ENCODE assay signal across 9 cellular contexts in genomic region chr15:94174399-94174802, GRCh38. TPM values are rescaled to one million over a fixed set of nuclear protein-coding genes. Genes with fewer than 3 reads are reported as not detected.
A peak's percentile ranks its signal among the peaks of the same experiment; 100 is the strongest.
DNase-seq lines count a peak whose midpoint lies in the region; ATAC-seq, FAIRE-seq and TF ChIP-seq lines count a peak whose summit lies in the region.
"Had no signal": no experiment of that assay in that cellular context is flagged by ENCODE, and none has a peak within 500 bp of the region (broad histone marks: within the 10 kb centered on the region; RNA-seq: fewer than 3 reads in every experiment).

No MANE protein-coding gene starts in this region.

- TF ChIP-seq POLR2A in right lobe of liver (IDR thresholded peaks at IDR 0.05) = no peak
- TF ChIP-seq POLR2A in HepG2 (IDR thresholded peaks at IDR 0.05; ENCODE audit: insufficient read depth in 1 of 2, low read depth in 2 of 2, low read length in 2 of 2) = no peak

- no peak overlapping the region for H3K4me2 ChIP-seq in HepG2 (ENCODE audit: low read depth, low read length)

- no peak for TF ChIP-seq EP300 in HepG2 (IDR thresholded peaks at IDR 0.05; ENCODE audit: low read depth in 2 of 2, low read length in 2 of 2)
- TF ChIP-seq EP300 in HepG2 (CRISPR knock-in tag; IDR thresholded peaks at IDR 0.05; ENCODE audit: borderline replicate concordance) = no peak

- H3K79me2 ChIP-seq in HepG2 (ENCODE audit: insufficient read depth, low read length) = no peaks in the 10 kb centered on the region

- H3K9me3 ChIP-seq in right lobe of liver (no peaks in the 10 kb centered on the region), HepG2 (ENCODE audit: low read length) (peaks cover 12% of the 10 kb centered on the region), mucosa of descending colon (no peaks in the 10 kb centered on the region), HAP-1 (no peaks in the 10 kb centered on the region)

- BruUV-seq in HepG2 (replicated peaks; lab: Mats Ljungman, UMichigan) = no TSS peak

- no peak overlapping the region for H2AFZ ChIP-seq in HepG2 (ENCODE audit: low read length)

- H3K36me3 ChIP-seq in right lobe of liver = no peaks in the 10 kb centered on the region
- H3K36me3 ChIP-seq in HepG2 (replicated peaks in 1 of 2; ENCODE audit: control insufficient read depth in 1 of 2, insufficient read depth in 2 of 2, low read length in 2 of 2) = no peaks in the 10 kb centered on the region
- no peaks in the 10 kb centered on the region for H3K36me3 ChIP-seq in mucosa of descending colon (ENCODE audit: low read depth)
- H3K36me3 ChIP-seq in HAP-1 (replicated peaks) = no peaks in the 10 kb centered on the region

- H3K9ac ChIP-seq in HepG2 (ENCODE audit: insufficient read depth, low read depth, low read length) = no peak overlapping the region

- DNase-seq in right lobe of liver (no peak), HepG2 (ENCODE audit: low spot score) (no peak), SKM-1 treated with dmso at 0.1 percent for 144 hours (lab: John Stamatoyannopoulos, UW; ENCODE audit: unreplicated experiment) (peak; percentile 83), mucosa of descending colon (no peak), HAP-1 (ENCODE audit: low spot score in 2 of 2) (no peak), DMS114 treated with DMSO at 0.1 percent for 48 hours (lab: John Stamatoyannopoulos, UW; ENCODE audit: unreplicated experiment) (no peak), nucleus accumbens (lab: John Stamatoyannopoulos, UW) (no peak)
- DNase-seq: right cardiac atrium had no signal

- H3K4me1 ChIP-seq in right lobe of liver = no peaks in the 10 kb centered on the region
- no peaks in the 10 kb centered on the region for H3K4me1 ChIP-seq in HepG2 (ENCODE audit: insufficient read depth, low read length)
- H3K4me1 ChIP-seq in mucosa of descending colon (ENCODE audit: low read depth) = no peaks in the 10 kb centered on the region
- H3K4me1 ChIP-seq in HAP-1 = no peaks in the 10 kb centered on the region

- TF ChIP-seq RAD21 in HepG2 (CRISPR knock-in tag; IDR thresholded peaks at IDR 0.05) = no peak

- intact Hi-C loops in right lobe of liver (cut with DNase I) = no loop called here
- intact Hi-C loops in HepG2 (cut with micrococcal nuclease; ENCODE audit: unreplicated experiment) = no loop called here
- intact Hi-C loops in mucosa of descending colon (cut with DNase I, micrococcal nuclease) = no loop called here

- H3K27me3 ChIP-seq in right lobe of liver = no peaks in the 10 kb centered on the region
- H3K27me3 ChIP-seq in HepG2 (ENCODE audit: control insufficient read depth in 1 of 2, insufficient read depth in 2 of 2, low read length in 2 of 2) = no peaks in the 10 kb centered on the region
- no peaks in the 10 kb centered on the region for H3K27me3 ChIP-seq in HAP-1 (ENCODE audit: low read depth)

- TF ChIP-seq CTCF in right lobe of liver (IDR thresholded peaks at IDR 0.05) (no peak), HepG2 (CRISPR knock-in tag; IDR thresholded peaks at IDR 0.05) (no peak), mucosa of descending colon (IDR thresholded peaks at IDR 0.05) (no peak)

- H4K20me1 ChIP-seq in HepG2 (ENCODE audit: insufficient read depth, low read length) = no peaks in the 10 kb centered on the region

- FAIRE-seq in HepG2 (lab: Jason Lieb, UNC) = no peak

- CTCF ChIA-PET in HepG2 (lab: Yijun Ruan, JAX; ENCODE audit: low intra/inter-chr PET ratio, low total read pairs) = no interaction called here

- H3K27ac ChIP-seq in right lobe of liver = no peak overlapping the region
- H3K27ac ChIP-seq in HepG2 (ENCODE audit: extremely low read length, insufficient read depth, low read length) = no peak overlapping the region

- POLR2A ChIA-PET in HepG2 (lab: Yijun Ruan, JAX) = no interaction called here

- in situ Hi-C loops in HepG2 (cut with HindIII; ENCODE audit: extremely low pct_ligation_motif_present, low pct_unique_long_range_greater_than_20kb) = no loop called here
- in situ Hi-C loops in HAP-1 (cut with MboI; ENCODE audit: low sequenced_read_pairs) = no loop called here

- peak; percentile 29 to 68 (median 52) for ATAC-seq in right lobe of liver
- ATAC-seq in HepG2 = no peak
- peak; percentile 79 for ATAC-seq in HG03045 (IDR thresholded peaks at IDR 0.05; ENCODE audit: unreplicated experiment)
- ATAC-seq in mucosa of descending colon = peak; percentile 72

- H3K4me3 ChIP-seq in right lobe of liver (no peak overlapping the region), HepG2 (replicated peaks in 1 of 3; ENCODE audit: insufficient read depth in 1 of 3, low read depth in 2 of 3, low read length in 3 of 3) (no peak overlapping the region), mucosa of descending colon (no peak overlapping the region), HAP-1 (no peak overlapping the region)

TF ChIP-seq in HepG2, 621 proteins besides CTCF, POLR2A, EP300 and RAD21 (continues in another document):
- TF ChIP-seq RARA (CRISPR knock-in tag; IDR thresholded peaks at IDR 0.05) (no peak), GZF1 (CRISPR knock-in tag; IDR thresholded peaks at IDR 0.05) (no peak), NFKBIZ (CRISPR knock-in tag; IDR thresholded peaks at IDR 0.05) (no peak), TCF7 (IDR thresholded peaks at IDR 0.05; ENCODE audit: low read depth) (no peak), RBFOX2 (IDR thresholded peaks at IDR 0.05; ENCODE audit: low read depth, low read length) (no peak), ZNF468 (CRISPR knock-in tag; IDR thresholded peaks at IDR 0.05) (no peak)

RNA-seq across cellular contexts. Expression of gene MCTP2, which starts 57.0 kb away (rescaled TPM):
- total RNA-seq in right lobe of liver = 1 to 10 TPM; 1.8 to 5.3 (median 2.9) TPM
- total RNA-seq in HepG2 (2016; rRNA removed; fragmentation: Illumina TruSeq; extraction: Trizol) = 2.7 and 5.1 TPM in 2 replicates
- total RNA-seq in HepG2 (2016; cell fraction: cytosol; rRNA removed; fragmentation: Illumina TruSeq; extraction: Trizol; ENCODE audit: low read depth) = 16.9 and 19.1 TPM in 2 replicates
- total RNA-seq in HepG2 (2016; cell fraction: insoluble cytoplasmic fraction; rRNA removed; fragmentation: Illumina TruSeq; extraction: Trizol) = 3.2 and 5.9 TPM in 2 replicates
- total RNA-seq in HepG2 (2016; cell fraction: membrane; rRNA removed; fragmentation: Illumina TruSeq; extraction: Trizol) = 4.6 and 5.4 TPM in 2 replicates
- 13.1 and 13.3 TPM in 2 replicates for total RNA-seq in HepG2 (2016; cell fraction: nucleus; rRNA removed; fragmentation: Illumina TruSeq; extraction: Trizol)
- polyA plus RNA-seq in HepG2 (2011; rRNA removed) = 8.5 and 8.6 TPM in 2 replicates
- polyA plus RNA-seq in HepG2 (2011; cell fraction: cytosol; rRNA removed) = 6.4 and 7.5 TPM in 2 replicates
- 15.5 and 17.5 TPM in 2 replicates for polyA plus RNA-seq in HepG2 (2011; cell fraction: nucleus; rRNA removed)
- polyA plus RNA-seq in HepG2 (2012) = 2.3 and 2.5 TPM in 2 replicates
- 0.10 and 0.17 TPM in 2 replicates for polyA plus RNA-seq in HepG2 (2016; cell fraction: cytosol; fragmentation: Illumina TruSeq; extraction: Trizol; ENCODE audit: low read depth)
- polyA plus RNA-seq in HepG2 (2016; cell fraction: insoluble cytoplasmic fraction; fragmentation: Illumina TruSeq; extraction: Trizol; ENCODE audit: low read depth) = 2.3 and 2.5 TPM in 2 replicates
- polyA plus RNA-seq in HepG2 (2016; cell fraction: membrane; fragmentation: Illumina TruSeq; extraction: Trizol; ENCODE audit: low read depth) = 0.20 and 0.23 TPM in 2 replicates
- 3.1 and 5.2 TPM in 2 replicates for polyA plus RNA-seq in HepG2 (2016; cell fraction: nucleus; fragmentation: Illumina TruSeq; extraction: Trizol; ENCODE audit: insufficient read depth, low read depth)
- 12.2 and 23.0 TPM in 2 replicates for polyA minus RNA-seq in HepG2 (2011; rRNA and poly(A)+ RNA removed; ENCODE audit: low replicate concordance)
- polyA minus RNA-seq in HepG2 (2011; cell fraction: cytosol; rRNA and poly(A)+ RNA removed) = 6.9 and 7.4 TPM in 2 replicates
- 38.0 and 39.8 TPM in 2 replicates for polyA minus RNA-seq in HepG2 (2011; cell fraction: nucleus; rRNA and poly(A)+ RNA removed)
- total RNA-seq in mucosa of descending colon = 10 to 100 TPM; 41.9 to 89.3 (median 83.7) TPM
